Comparison of ENCODE assay signal across 9 cellular contexts in the genomic region with DNA sequence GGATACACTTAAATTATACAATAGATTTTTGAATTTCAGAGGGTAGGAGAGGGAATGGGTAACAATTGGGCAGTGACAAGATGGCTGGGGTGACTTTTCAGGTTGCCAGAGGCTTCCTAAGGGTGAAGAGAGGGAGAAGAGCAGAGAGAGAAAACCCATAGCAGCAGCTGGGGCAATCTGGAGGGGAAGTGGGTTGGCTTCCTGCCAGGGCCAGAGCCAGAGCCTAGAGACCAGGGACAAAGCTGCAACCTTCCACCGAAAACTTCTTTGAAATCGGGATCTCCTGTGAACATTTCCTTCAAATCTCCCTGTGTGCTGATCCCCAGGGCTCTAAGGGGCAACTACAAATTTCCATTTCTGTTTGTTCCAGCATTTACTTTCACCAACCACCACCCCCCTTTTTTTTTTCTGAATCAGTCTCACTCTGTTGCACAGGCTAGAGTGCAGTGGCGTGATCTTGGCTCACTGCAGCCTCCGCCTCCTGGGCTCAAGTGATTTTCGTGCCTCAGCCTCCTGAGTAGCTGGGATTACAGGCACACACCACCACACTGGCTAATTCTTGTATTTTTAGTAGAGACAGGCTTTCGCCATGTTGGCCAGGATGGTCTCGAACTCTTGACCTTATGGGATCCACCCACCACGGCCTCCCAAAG. TPM values are rescaled to one million over a fixed set of nuclear protein-coding genes. Genes with fewer than 3 reads are reported as not detected.
A peak's percentile ranks its signal among the peaks of the same experiment; 100 is the strongest.
DNase-seq lines count a peak whose midpoint lies in the region; ATAC-seq and TF ChIP-seq lines count a peak whose summit lies in the region.
"Had no signal": no experiment of that assay in that cellular context is flagged by ENCODE, and none has a peak within 500 bp of the region (broad histone marks: within the 10 kb centered on the region; RNA-seq: fewer than 3 reads in every experiment).

No MANE protein-coding gene starts in this region.

- DNase-seq in NCI-H2029 (lab: John Stamatoyannopoulos, UW) (peak; percentile 17), NCI-H2029 treated with DMSO at 0.1 percent for 48 hours (lab: John Stamatoyannopoulos, UW) (no peak), dermis blood vessel endothelial cell (peak; percentile 65), NCI-H526 treated with DMSO at 0.1 percent for 48 hours (lab: John Stamatoyannopoulos, UW) (no peak)
- peak; percentile 28 for DNase-seq in stimulated activated CD4-positive, alpha-beta T cell treated with anti-CD3 and anti-CD28 coated beads, Interleukin-4, amount 100 ng/mL, for 24 hours

- ATAC-seq in HG02588 (IDR thresholded peaks at IDR 0.05; ENCODE audit: unreplicated experiment) (no peak), HG02678 (IDR thresholded peaks at IDR 0.05; ENCODE audit: unreplicated experiment) (no peak)
- ATAC-seq: A549 had no signal

- no peaks in the 10 kb centered on the region for H4K20me1 ChIP-seq in SU-DHL-6 (ENCODE audit: low read depth, low read length)

- peak overlapping the region; percentile 12; the same call in 1 of the 2 replicates for H3K9ac ChIP-seq in SU-DHL-6 (ENCODE audit: low read length)

- no peak overlapping the region for H3K4me3 ChIP-seq in SU-DHL-6 (ENCODE audit: insufficient read depth, low read length, poor library complexity, severe bottlenecking)
- H3K4me3 ChIP-seq: A549 had no signal

- no peaks in the 10 kb centered on the region for H3K36me3 ChIP-seq in SU-DHL-6 (ENCODE audit: low read length)

- no peaks in the 10 kb centered on the region for H3K27me3 ChIP-seq in SU-DHL-6 (ENCODE audit: low read length)

- H3K9me2 ChIP-seq in SU-DHL-6 (replicated peaks; ENCODE audit: insufficient read depth, low read length), result no peaks in the 10 kb centered on the region

- peak overlapping the region; percentile 55 for H3K27ac ChIP-seq in SU-DHL-6 (ENCODE audit: low read depth, low read length)
- H3K27ac ChIP-seq: A549 had no signal

- H3F3A ChIP-seq in SU-DHL-6 (ENCODE audit: insufficient read depth), result peaks cover 14% of the 10 kb centered on the region; the same call in 1 of the 2 replicates

- no peak for TF ChIP-seq CTCF in SU-DHL-6 (IDR thresholded peaks at IDR 0.05; ENCODE audit: insufficient read depth, low read length, poor library complexity, severe bottlenecking)

- H3K9me3 ChIP-seq in SU-DHL-6 (ENCODE audit: insufficient read depth, low read length), result no peaks in the 10 kb centered on the region
- H3K9me3 ChIP-seq: A549 had no signal

- H3K4me2 ChIP-seq in SU-DHL-6 (ENCODE audit: low read depth, low read length, poor library complexity, severe bottlenecking), result peak overlapping the region; percentile 52
- H3K4me2 ChIP-seq: A549 had no signal

- no peak overlapping the region for H2AFZ ChIP-seq in SU-DHL-6 (ENCODE audit: low read depth, low read length, severe bottlenecking)

- peaks cover 9% of the 10 kb centered on the region for H3K79me2 ChIP-seq in SU-DHL-6 (ENCODE audit: insufficient read depth, low read length)

RNA-seq across cellular contexts. Expression of gene EMILIN1, which starts 3.1 kb away (rescaled TPM):
- total RNA-seq in dermis blood vessel endothelial cell, result 33.7 and 41.9 TPM in 2 replicates

RNA-seq across cellular contexts. Expression of gene OST4, which starts 3.9 kb away (rescaled TPM):
- 323 and 569 TPM in 2 replicates for total RNA-seq in dermis blood vessel endothelial cell

RNA-seq across cellular contexts. Expression of gene KHK, which starts 11.2 kb away (rescaled TPM):
- 4.8 and 5.5 TPM in 2 replicates for total RNA-seq in dermis blood vessel endothelial cell

RNA-seq across cellular contexts. Expression of gene AGBL5, which starts 23.9 kb away (rescaled TPM):
- 17.0 and 19.7 TPM in 2 replicates for total RNA-seq in dermis blood vessel endothelial cell

RNA-seq across cellular contexts. Expression of gene TMEM214, which starts 42.6 kb away (rescaled TPM):
- 23.5 and 33.4 TPM in 2 replicates for total RNA-seq in dermis blood vessel endothelial cell

Comparison
In these comparisons a context has a peak if more than half of its experiments do, and no peak if none do; other contexts are left out.
1. DNase-seq: peak in NCI-H2029 (single experiment), dermis blood vessel endothelial cell (single experiment) and stimulated activated CD4-positive, alpha-beta T cell treated with anti-CD3 and anti-CD28 coated beads, Interleukin-4, amount 100 ng/mL, for 24 hours (single experiment); none in NCI-H2029 treated with DMSO at 0.1 percent for 48 hours (single experiment) and NCI-H526 treated with DMSO at 0.1 percent for 48 hours (single experiment).